Comparison of ENCODE assay signal across 8 cellular contexts in genomic region chr2:219171231-219171651, GRCh38. TPM values are rescaled to one million over a fixed set of nuclear protein-coding genes. Genes with fewer than 3 reads are reported as not detected.
DNase-seq lines count a peak whose midpoint lies in the region; ATAC-seq and TF ChIP-seq lines count a peak whose summit lies in the region.

No MANE protein-coding gene starts in this region.

- no peak overlapping the region for H3K4me2 ChIP-seq in trophoblast cell (ENCODE audit: low read length)

- peaks cover 0 to 6% of the 10 kb centered on the region in 2 experiments for H3K4me1 ChIP-seq in trophoblast cell (ENCODE audit: control insufficient read depth in 1 of 2, insufficient read depth in 2 of 2, low read length in 2 of 2)

- no peak overlapping the region for H3K14ac ChIP-seq in trophoblast cell (ENCODE audit: low read length)

- intact Hi-C loops in head of caudate nucleus (cut with DNase I), result loop anchor here (10.0 kb wide), 2 partner anchors 214 to 766 kb away; partner anchors contain the start of gene DNPEP

- H3K79me2 ChIP-seq in trophoblast cell (ENCODE audit: control insufficient read depth, insufficient read depth, low read length, poor library complexity), result no peaks in the 10 kb centered on the region

- H4K12ac ChIP-seq in trophoblast cell (ENCODE audit: low read depth, low read length), result no peak overlapping the region

- H2BK120ac ChIP-seq in trophoblast cell (ENCODE audit: insufficient read depth, low read length, poor library complexity), result no peak overlapping the region

- H3K18ac ChIP-seq in trophoblast cell (ENCODE audit: low read length), result no peak overlapping the region

- no peak overlapping the region for H3K4me3 Mint-ChIP-seq in activated T-helper 17 cell treated with anti-CD3 and anti-CD28 coated beads, Interleukin-2, amount 50 U/mL, for 72 hours

- peaks cover 11% of the 10 kb centered on the region for H3K4me1 Mint-ChIP-seq in activated T-helper 17 cell treated with anti-CD3 and anti-CD28 coated beads, Interleukin-2, amount 50 U/mL, for 72 hours

- H2AFZ ChIP-seq in trophoblast cell (ENCODE audit: insufficient read depth, low read length, poor library complexity), result no peak overlapping the region

- H2BK5ac ChIP-seq in trophoblast cell (ENCODE audit: low read depth, low read length, poor library complexity), result no peak overlapping the region

- H3K4me3 ChIP-seq in AG09309 (ENCODE audit: control insufficient read depth, low read depth, low read length) (no peak overlapping the region), GM06990 (replicated peaks; ENCODE audit: low read depth, low read length) (no peak overlapping the region), trophoblast cell (ENCODE audit: low read depth, low read length) (no peak overlapping the region)

- H2AK5ac ChIP-seq in trophoblast cell (ENCODE audit: low read length), result peak overlapping the region; percentile 76

- H2BK12ac ChIP-seq in trophoblast cell (ENCODE audit: low read length), result no peak overlapping the region

- H3K27me3 ChIP-seq in GM06990 (replicated peaks; ENCODE audit: control insufficient read depth, insufficient read depth, low read length), result no peaks in the 10 kb centered on the region
- no peaks in the 10 kb centered on the region for H3K27me3 ChIP-seq in trophoblast cell (ENCODE audit: insufficient read depth, low read length)

- peak; percentile 48 for ATAC-seq in activated T-helper 17 cell treated with anti-CD3 and anti-CD28 coated beads, Interleukin-2, amount 50 U/mL, for 72 hours (replicated peaks)
- ATAC-seq in GM19452 (IDR thresholded peaks at IDR 0.05; ENCODE audit: unreplicated experiment) (no peak), HG02763 (IDR thresholded peaks at IDR 0.05; ENCODE audit: unreplicated experiment) (no peak)

- no peak overlapping the region for H3K9ac ChIP-seq in trophoblast cell (ENCODE audit: low read length)

- H4K8ac ChIP-seq in trophoblast cell (ENCODE audit: low read depth, low read length), result peak overlapping the region; percentile 4

- TF ChIP-seq CTCF in AG09309 (IDR thresholded peaks at IDR 0.05; ENCODE audit: control insufficient read depth, insufficient read depth, low read depth, low read length, missing control alignments) (peak; percentile 70), GM06990 (IDR thresholded peaks at IDR 0.05; ENCODE audit: insufficient read depth, low read length, poor library complexity, severe bottlenecking) (peak; percentile 77)

- H3K9me3 ChIP-seq in trophoblast cell (ENCODE audit: insufficient read depth, low read depth, low read length), result no peaks in the 10 kb centered on the region

- H3K79me1 ChIP-seq in trophoblast cell (ENCODE audit: low read length), result peaks cover 4% of the 10 kb centered on the region

- H3K27me3 Mint-ChIP-seq in activated T-helper 17 cell treated with anti-CD3 and anti-CD28 coated beads, Interleukin-2, amount 50 U/mL, for 72 hours, result no peaks in the 10 kb centered on the region

- peak overlapping the region; percentile 12 for H3K27ac ChIP-seq in trophoblast cell (ENCODE audit: low read depth, low read length)

- peak overlapping the region; percentile 55 for H3K27ac Mint-ChIP-seq in activated T-helper 17 cell treated with anti-CD3 and anti-CD28 coated beads, Interleukin-2, amount 50 U/mL, for 72 hours

- no peak overlapping the region for H3K4ac ChIP-seq in trophoblast cell (ENCODE audit: low read depth, low read length)

- peak overlapping the region; percentile 7 for H4K91ac ChIP-seq in trophoblast cell (ENCODE audit: low read depth, low read length)

- H3K23ac ChIP-seq in trophoblast cell (ENCODE audit: low read length), result no peak overlapping the region

- no peaks in the 10 kb centered on the region for H3K9me3 Mint-ChIP-seq in activated T-helper 17 cell treated with anti-CD3 and anti-CD28 coated beads, Interleukin-2, amount 50 U/mL, for 72 hours

- H3K36me3 ChIP-seq in GM06990 (ENCODE audit: control insufficient read depth, insufficient read depth, low read length) (peaks cover 28% of the 10 kb centered on the region), trophoblast cell (ENCODE audit: control insufficient read depth in 1 of 2, insufficient read depth in 2 of 2, low read length in 2 of 2) (peaks cover 14 to 18% of the 10 kb centered on the region in 2 experiments)

- no CpG with 5 or more reads among the region's 6 CpGs for whole genome bisulfite sequencing in trophoblast cell (ENCODE audit: extremely low coverage, insufficient coverage, insufficient read length)

- peak; percentile 79 for DNase-seq in AG09309 (ENCODE audit: low read depth)
- no peak for DNase-seq in GM06990 (ENCODE audit: extremely low read depth, insufficient read length)
- peak; percentile 2 for DNase-seq in NCI-H2171 (lab: John Stamatoyannopoulos, UW)
- DNase-seq in head of caudate nucleus, result peak in 27 of 42 donors; percentile 13 to 79 (median 41)
- peak; percentile 93 to 97 for DNase-seq in trophoblast cell

- H3K36me3 Mint-ChIP-seq in activated T-helper 17 cell treated with anti-CD3 and anti-CD28 coated beads, Interleukin-2, amount 50 U/mL, for 72 hours (ENCODE audit: low read depth), result peaks cover 54% of the 10 kb centered on the region

RNA-seq across cellular contexts. Expression of gene SLC23A3, which starts 1.4 kb away (rescaled TPM):
- 1 to 10 TPM; 2.9 to 7.7 TPM for total RNA-seq in activated T-helper 17 cell treated with anti-CD3 and anti-CD28 coated beads, Interleukin-2, amount 50 U/mL, for 72 hours
- 0.18 and 0.40 TPM in 2 replicates for polyA plus RNA-seq in trophoblast cell (2013)

RNA-seq across cellular contexts. Expression of gene CNPPD1, which starts 5.5 kb away (rescaled TPM):
- 10 to 100 TPM; 60.4 to 67.0 TPM for total RNA-seq in activated T-helper 17 cell treated with anti-CD3 and anti-CD28 coated beads, Interleukin-2, amount 50 U/mL, for 72 hours
- polyA plus RNA-seq in trophoblast cell (2013), result 18.0 and 19.3 TPM in 2 replicates

RNA-seq across cellular contexts. Expression of gene RETREG2, which starts 6.8 kb away (rescaled TPM):
- total RNA-seq in activated T-helper 17 cell treated with anti-CD3 and anti-CD28 coated beads, Interleukin-2, amount 50 U/mL, for 72 hours, result 100 to 1,000 TPM; 104 to 148 TPM
- 35.0 and 38.2 TPM in 2 replicates for polyA plus RNA-seq in trophoblast cell (2013)

RNA-seq across cellular contexts. Expression of gene NHEJ1, which starts 10.6 kb away (rescaled TPM):
- 10 to 100 TPM; 24.1 to 26.6 TPM for total RNA-seq in activated T-helper 17 cell treated with anti-CD3 and anti-CD28 coated beads, Interleukin-2, amount 50 U/mL, for 72 hours
- 8.6 TPM in 2 replicates for polyA plus RNA-seq in trophoblast cell (2013)

RNA-seq across cellular contexts. Expression of gene ZFAND2B, which starts 35.3 kb away (rescaled TPM):
- 10 to 100 TPM; 27.9 to 29.8 TPM for total RNA-seq in activated T-helper 17 cell treated with anti-CD3 and anti-CD28 coated beads, Interleukin-2, amount 50 U/mL, for 72 hours
- polyA plus RNA-seq in trophoblast cell (2013), result 26.1 and 26.8 TPM in 2 replicates
